In genomic region chr7:112798199-112799159, GRCh38 we compare ENCODE assay signal across 19 cellular contexts. TPM values are rescaled to one million over a fixed set of nuclear protein-coding genes. Genes with fewer than 3 reads are reported as not detected.
A peak's percentile ranks its signal among the peaks of the same experiment; 100 is the strongest.
DNase-seq lines count a peak whose midpoint lies in the region; ATAC-seq and TF ChIP-seq lines count a peak whose summit lies in the region.
"Had no signal": no experiment of that assay in that cellular context is flagged by ENCODE, and none has a peak within 500 bp of the region (broad histone marks: within the 10 kb centered on the region; RNA-seq: fewer than 3 reads in every experiment).

No MANE protein-coding gene starts in this region.

- H3K4me1 ChIP-seq in mesenchymal stem cell (ENCODE audit: control insufficient read depth, insufficient read depth, low read depth, low read length): no peaks in the 10 kb centered on the region
- H3K4me1 ChIP-seq: BLaER1, right atrium auricular region had no signal

- no peak overlapping the region for H3K4me3 ChIP-seq in mesenchymal stem cell (ENCODE audit: insufficient read depth in 1 of 2, low read depth in 1 of 2, low read length in 2 of 2)
- H3K4me3 ChIP-seq: BLaER1, right atrium auricular region had no signal

- ATAC-seq in stimulated activated naive CD8-positive, alpha-beta T cell treated with anti-CD3 and anti-CD28 coated beads, Interleukin-15, amount 100 ng/mL, for 72 hours: peak; percentile 63
- ATAC-seq in GM18520 (IDR thresholded peaks at IDR 0.05; ENCODE audit: unreplicated experiment): no peak

- no peak overlapping the region for H3K14ac ChIP-seq in mesenchymal stem cell (ENCODE audit: low read length in 2 of 2)

- H2AK5ac ChIP-seq in mesenchymal stem cell (ENCODE audit: low read length, severe bottlenecking): no peak overlapping the region

- H3K27ac Mint-ChIP-seq in activated naive CD4-positive, alpha-beta T cell treated with anti-CD3 and anti-CD28 coated beads, Interleukin-2, amount 10 ng/mL, durations not matched to agents 7 days and 5 days: peak overlapping the region; percentile 15
- H3K27ac Mint-ChIP-seq in activated naive CD4-positive, alpha-beta T cell treated with anti-CD3 and anti-CD28 coated beads for 36 hours: no peak overlapping the region
- H3K27ac Mint-ChIP-seq in stimulated activated naive CD8-positive, alpha-beta T cell treated with anti-CD3 and anti-CD28 coated beads, Interleukin-15, amount 100 ng/mL, for 72 hours: no peak overlapping the region

- H3K79me1 ChIP-seq in mesenchymal stem cell (replicated peaks; ENCODE audit: low read length, poor library complexity, severe bottlenecking): no peaks in the 10 kb centered on the region

- no peak overlapping the region for H3K18ac ChIP-seq in mesenchymal stem cell (ENCODE audit: low read depth in 1 of 2, low read length in 2 of 2)

- H3K27ac ChIP-seq in mesenchymal stem cell (ENCODE audit: low read length, poor library complexity, severe bottlenecking): no peak overlapping the region
- H3K27ac ChIP-seq: BLaER1, right atrium auricular region had no signal

- no peak overlapping the region for H4K91ac ChIP-seq in mesenchymal stem cell (ENCODE audit: low read length)

- peaks cover 2% of the 10 kb centered on the region for H3K4me1 Mint-ChIP-seq in activated naive CD4-positive, alpha-beta T cell treated with anti-CD3 and anti-CD28 coated beads, Interleukin-2, amount 10 ng/mL, durations not matched to agents 7 days and 5 days
- peaks cover 15% of the 10 kb centered on the region for H3K4me1 Mint-ChIP-seq in activated naive CD4-positive, alpha-beta T cell treated with anti-CD3 and anti-CD28 coated beads for 36 hours (ENCODE audit: low read depth)
- peaks cover 9% of the 10 kb centered on the region for H3K4me1 Mint-ChIP-seq in stimulated activated naive CD8-positive, alpha-beta T cell treated with anti-CD3 and anti-CD28 coated beads, Interleukin-15, amount 100 ng/mL, for 72 hours
- H3K4me1 Mint-ChIP-seq: neural crest cell had no signal

- no peak overlapping the region for H3K4me3 Mint-ChIP-seq in activated naive CD4-positive, alpha-beta T cell treated with anti-CD3 and anti-CD28 coated beads, Interleukin-2, amount 10 ng/mL, durations not matched to agents 7 days and 5 days
- H3K4me3 Mint-ChIP-seq in activated naive CD4-positive, alpha-beta T cell treated with anti-CD3 and anti-CD28 coated beads for 36 hours: no peak overlapping the region
- no peak overlapping the region for H3K4me3 Mint-ChIP-seq in stimulated activated naive CD8-positive, alpha-beta T cell treated with anti-CD3 and anti-CD28 coated beads, Interleukin-15, amount 100 ng/mL, for 72 hours
- H3K4me3 Mint-ChIP-seq: neural crest cell had no signal

- H3K9me3 Mint-ChIP-seq in activated naive CD4-positive, alpha-beta T cell treated with anti-CD3 and anti-CD28 coated beads, Interleukin-2, amount 10 ng/mL, durations not matched to agents 7 days and 5 days: no peaks in the 10 kb centered on the region
- H3K9me3 Mint-ChIP-seq in activated naive CD4-positive, alpha-beta T cell treated with anti-CD3 and anti-CD28 coated beads for 36 hours: no peaks in the 10 kb centered on the region
- H3K9me3 Mint-ChIP-seq in stimulated activated naive CD8-positive, alpha-beta T cell treated with anti-CD3 and anti-CD28 coated beads, Interleukin-15, amount 100 ng/mL, for 72 hours: no peaks in the 10 kb centered on the region
- H3K9me3 Mint-ChIP-seq: neural crest cell had no signal

- CTCF ChIA-PET in activated naive CD4-positive, alpha-beta T cell treated with anti-CD3 and anti-CD28 coated beads, Interleukin-2, amount 10 ng/mL, durations not matched to agents 7 days and 5 days (lab: Charles Lee): no interaction called here
- CTCF ChIA-PET in activated naive CD4-positive, alpha-beta T cell treated with anti-CD3 and anti-CD28 coated beads for 36 hours (lab: Charles Lee): no interaction called here

- no peak overlapping the region for H3K4ac ChIP-seq in mesenchymal stem cell (ENCODE audit: low read depth in 1 of 2, low read length in 2 of 2)

- H2BK5ac ChIP-seq in mesenchymal stem cell (ENCODE audit: low read depth, low read length, poor library complexity, severe bottlenecking): no peak overlapping the region

- DNase-seq in activated naive CD4-positive, alpha-beta T cell treated with anti-CD3 and anti-CD28 coated beads, Interleukin-2, amount 10 ng/mL, durations not matched to agents 7 days and 5 days: no peak
- no peak for DNase-seq in activated naive CD4-positive, alpha-beta T cell treated with anti-CD3 and anti-CD28 coated beads for 36 hours
- DNase-seq in NOMO-1 treated with dmso at 0.1 percent for 144 hours (lab: John Stamatoyannopoulos, UW; ENCODE audit: unreplicated experiment) (peak; percentile 9), erythroblast (lab: John Stamatoyannopoulos, UW) (peak; percentile 33 to 57), AG20443 (ENCODE audit: low spot score) (no peak), mesenchymal stem cell (no peak)
- no peak for DNase-seq in stimulated activated naive CD8-positive, alpha-beta T cell treated with anti-CD3 and anti-CD28 coated beads, Interleukin-15, amount 100 ng/mL, for 72 hours
- DNase-seq: activated CD4-positive, alpha-beta T cell treated with anti-CD3 and anti-CD28 coated beads, Interleukin-2, amount 50 U/mL, for 48 hours; activated effector memory CD4-positive, alpha-beta T cell treated with Interleukin-2 at 50 U/mL for 16 hours; cortex of kidney; DMS79 treated with DMSO at 0.1 percent for 48 hours; Karpas-422; mammary epithelial cell; NCI-H187 treated with DMSO at 0.1 percent for 48 hours; T-helper 9 cell had no signal

- no peak overlapping the region for H2AFZ ChIP-seq in mesenchymal stem cell (ENCODE audit: low read depth, low read length)

- no peaks in the 10 kb centered on the region for H3K36me3 ChIP-seq in mesenchymal stem cell (ENCODE audit: control insufficient read depth in 1 of 2, insufficient read depth in 2 of 2, low read depth in 1 of 2, low read length in 2 of 2)
- H3K36me3 ChIP-seq: BLaER1, right atrium auricular region had no signal

- no peaks in the 10 kb centered on the region for H3K27me3 ChIP-seq in mesenchymal stem cell (ENCODE audit: control insufficient read depth in 1 of 2, insufficient read depth in 1 of 2, low read length in 2 of 2)
- H3K27me3 ChIP-seq: BLaER1, right atrium auricular region had no signal

- H3K36me3 Mint-ChIP-seq in activated naive CD4-positive, alpha-beta T cell treated with anti-CD3 and anti-CD28 coated beads, Interleukin-2, amount 10 ng/mL, durations not matched to agents 7 days and 5 days: no peaks in the 10 kb centered on the region
- H3K36me3 Mint-ChIP-seq in activated naive CD4-positive, alpha-beta T cell treated with anti-CD3 and anti-CD28 coated beads for 36 hours (ENCODE audit: low read depth): no peaks in the 10 kb centered on the region

- intact Hi-C loops in activated naive CD4-positive, alpha-beta T cell treated with anti-CD3 and anti-CD28 coated beads for 36 hours (cut with micrococcal nuclease): loop anchor here (10.0 kb wide), 1 partner anchor 906 kb away; no protein-coding TSS in a partner anchor

- H2BK12ac ChIP-seq in mesenchymal stem cell (ENCODE audit: low read length in 2 of 2): no peak overlapping the region

- H3K9ac ChIP-seq in mesenchymal stem cell (ENCODE audit: low read length): no peak overlapping the region
- H3K9ac ChIP-seq: BLaER1 had no signal

- no peak overlapping the region for H3K4me2 ChIP-seq in mesenchymal stem cell (ENCODE audit: low read length, poor library complexity, severe bottlenecking)
- H3K4me2 ChIP-seq: BLaER1 had no signal

- TF ChIP-seq POLR2A in erythroblast (IDR thresholded peaks at IDR 0.05; ENCODE audit: low read length): no peak

- H4K8ac ChIP-seq in mesenchymal stem cell (ENCODE audit: low read length): no peak overlapping the region

- H2BK120ac ChIP-seq in mesenchymal stem cell (ENCODE audit: low read depth, low read length): no peak overlapping the region

- H3K23ac ChIP-seq in mesenchymal stem cell (ENCODE audit: low read length in 2 of 2): no peak overlapping the region

- no peaks in the 10 kb centered on the region for H3K27me3 Mint-ChIP-seq in activated naive CD4-positive, alpha-beta T cell treated with anti-CD3 and anti-CD28 coated beads, Interleukin-2, amount 10 ng/mL, durations not matched to agents 7 days and 5 days
- no peaks in the 10 kb centered on the region for H3K27me3 Mint-ChIP-seq in activated naive CD4-positive, alpha-beta T cell treated with anti-CD3 and anti-CD28 coated beads for 36 hours (ENCODE audit: low read depth)
- no peaks in the 10 kb centered on the region for H3K27me3 Mint-ChIP-seq in stimulated activated naive CD8-positive, alpha-beta T cell treated with anti-CD3 and anti-CD28 coated beads, Interleukin-15, amount 100 ng/mL, for 72 hours

- H3K9me3 ChIP-seq in mesenchymal stem cell (ENCODE audit: control insufficient read depth, low read length): no peaks in the 10 kb centered on the region
- H3K9me3 ChIP-seq: BLaER1, right atrium auricular region had no signal

- H2BK15ac ChIP-seq in mesenchymal stem cell (ENCODE audit: low read depth, poor library complexity, severe bottlenecking): no peak overlapping the region

- WGBS in mesenchymal stem cell: 98% methylated on average over 2 of the region's 2 CpGs

RNA-seq across cellular contexts. Expression of gene TMEM168, which starts 8.3 kb away (rescaled TPM):
- total RNA-seq in activated naive CD4-positive, alpha-beta T cell treated with anti-CD3 and anti-CD28 coated beads for 36 hours: 10 to 100 TPM; 18.6 to 20.4 TPM
- polyA plus RNA-seq in mesenchymal stem cell (2013, experiment 1 of 2): 10.8 TPM
- 12.4 TPM for polyA plus RNA-seq in mesenchymal stem cell (2013, experiment 2 of 2)

Comparison
In these comparisons a context has a peak if more than half of its experiments do, and no peak if none do; other contexts are left out.
1. DNase-seq: peak in NOMO-1 treated with dmso at 0.1 percent for 144 hours (single experiment) and erythroblast (2 of 2); none in activated naive CD4-positive, alpha-beta T cell treated with anti-CD3 and anti-CD28 coated beads, Interleukin-2, amount 10 ng/mL, durations not matched to agents 7 days and 5 days (single experiment), activated naive CD4-positive, alpha-beta T cell treated with anti-CD3 and anti-CD28 coated beads for 36 hours (single experiment), stimulated activated naive CD8-positive, alpha-beta T cell treated with anti-CD3 and anti-CD28 coated beads, Interleukin-15, amount 100 ng/mL, for 72 hours (0 of 2), AG20443 (single experiment) and mesenchymal stem cell (single experiment).